ENCODE assay signal across 9 cellular contexts in genomic region chr9:109499631-109500120, GRCh38. TPM values are rescaled to one million over a fixed set of nuclear protein-coding genes. Genes with fewer than 3 reads are reported as not detected.
DNase-seq lines count a peak whose midpoint lies in the region; ATAC-seq and TF ChIP-seq lines count a peak whose summit lies in the region.
"Had no signal": no experiment of that assay in that cellular context is flagged by ENCODE, and none has a peak within 500 bp of the region (broad histone marks: within the 10 kb centered on the region; RNA-seq: fewer than 3 reads in every experiment).

No MANE protein-coding gene starts in this region.

- H3K27me3 Mint-ChIP-seq in activated CD8-positive, alpha-beta memory T cell treated with anti-CD3 and anti-CD28 coated beads, Interleukin-2, amount 10 ng/mL, durations not matched to agents 7 days and 5 days, result peaks cover 67% of the 10 kb centered on the region
- H3K27me3 Mint-ChIP-seq in T-helper 2 cell treated with Interferon-gamma antibody and Interleukin-4, amounts not matched to agents 5 μg/mL and 100 μg/mL, for 36 hours (ENCODE audit: low read depth), result peaks cover 75% of the 10 kb centered on the region

- H3K4me1 Mint-ChIP-seq in activated CD8-positive, alpha-beta memory T cell treated with anti-CD3 and anti-CD28 coated beads, Interleukin-2, amount 10 ng/mL, durations not matched to agents 7 days and 5 days, result peaks cover 7% of the 10 kb centered on the region
- H3K4me1 Mint-ChIP-seq in T-helper 2 cell treated with Interferon-gamma antibody and Interleukin-4, amounts not matched to agents 5 μg/mL and 100 μg/mL, for 36 hours (ENCODE audit: low read depth), result peaks cover 4% of the 10 kb centered on the region

- H3K36me3 ChIP-seq in SK-N-SH (replicated peaks in 1 of 2; ENCODE audit: control insufficient read depth in 1 of 2, insufficient read depth in 2 of 2, low read length in 1 of 2) (no peaks in the 10 kb centered on the region), heart right ventricle (no peaks in the 10 kb centered on the region)

- H3K27me3 ChIP-seq in SK-N-SH (ENCODE audit: insufficient read depth) (no peaks in the 10 kb centered on the region; the same call in 1 of the 2 replicates), heart right ventricle (peaks cover 0 to 78% (median 28%) of the 10 kb centered on the region in 7 donors)

- TF ChIP-seq RAD21 in SK-N-SH (IDR thresholded peaks at IDR 0.05; ENCODE audit: low read length), result no peak

- WGBS in SK-N-SH (ENCODE audit: low lambda C conversion rate), result 0% methylated on average over 2 of the region's 48 CpGs
- 2% methylated on average over 44 to 48 of the region's 48 CpGs for WGBS in heart right ventricle, 2 donors

- peaks cover 5% of the 10 kb centered on the region for H3K36me3 Mint-ChIP-seq in activated CD8-positive, alpha-beta memory T cell treated with anti-CD3 and anti-CD28 coated beads, Interleukin-2, amount 10 ng/mL, durations not matched to agents 7 days and 5 days
- peaks cover 4% of the 10 kb centered on the region for H3K36me3 Mint-ChIP-seq in T-helper 2 cell treated with Interferon-gamma antibody and Interleukin-4, amounts not matched to agents 5 μg/mL and 100 μg/mL, for 36 hours (ENCODE audit: low read depth)

- H3K9ac ChIP-seq in SK-N-SH, result peak overlapping the region; percentile 49; the same call in 1 of the 2 replicates

- no peak for TF ChIP-seq EP300 in SK-N-SH (IDR thresholded peaks at IDR 0.05; ENCODE audit: borderline replicate concordance in 1 of 2, low read depth in 1 of 2, low read length in 1 of 2)

- DNase-seq in GM10266 (ENCODE audit: extremely low spot score), result peak; percentile 39
- DNase-seq in SK-N-SH, result peak; percentile 81
- peak; percentile 58 to 75 for DNase-seq in heart right ventricle
- no peak for DNase-seq in retinal pigment epithelial cell (ENCODE audit: low read depth)
- DNase-seq in midbrain (lab: John Stamatoyannopoulos, UW), result no peak
- no peak for DNase-seq in activated CD8-positive, alpha-beta memory T cell treated with anti-CD3 and anti-CD28 coated beads, Interleukin-2, amount 10 ng/mL, durations not matched to agents 7 days and 5 days
- DNase-seq in T-helper 2 cell treated with Interferon-gamma antibody and Interleukin-4, amounts not matched to agents 5 μg/mL and 100 μg/mL, for 36 hours (ENCODE audit: low spot score), result no peak

- H3K9me3 Mint-ChIP-seq in activated CD8-positive, alpha-beta memory T cell treated with anti-CD3 and anti-CD28 coated beads, Interleukin-2, amount 10 ng/mL, durations not matched to agents 7 days and 5 days (ENCODE audit: low read depth), result peaks cover 2% of the 10 kb centered on the region
- H3K9me3 Mint-ChIP-seq in T-helper 2 cell treated with Interferon-gamma antibody and Interleukin-4, amounts not matched to agents 5 μg/mL and 100 μg/mL, for 36 hours, result no peaks in the 10 kb centered on the region
- H3K9me3 Mint-ChIP-seq: activated naive CD4-positive, alpha-beta T cell treated with anti-CD3 and anti-CD28 coated beads, Interleukin-2, amount 50 U/mL, for 72 hours had no signal

- peaks cover 30% of the 10 kb centered on the region for H3K79me2 ChIP-seq in SK-N-SH (ENCODE audit: insufficient read depth)

- no peak overlapping the region for H3K4me3 Mint-ChIP-seq in activated CD8-positive, alpha-beta memory T cell treated with anti-CD3 and anti-CD28 coated beads, Interleukin-2, amount 10 ng/mL, durations not matched to agents 7 days and 5 days
- H3K4me3 Mint-ChIP-seq in T-helper 2 cell treated with Interferon-gamma antibody and Interleukin-4, amounts not matched to agents 5 μg/mL and 100 μg/mL, for 36 hours, result no peak overlapping the region

- H3K4me3 ChIP-seq in SK-N-SH (ENCODE audit: low read depth in 2 of 2, low read length in 1 of 2) (peak overlapping the region; percentile 54 to 64), heart right ventricle (peak overlapping the region; percentile 10 to 55 (median 44)), retinal pigment epithelial cell (ENCODE audit: low read length) (peak overlapping the region; percentile 43)

- peak overlapping the region; percentile 76 for H3K4me2 ChIP-seq in SK-N-SH

- CTCF ChIA-PET in SK-N-SH (lab: Yijun Ruan, JAX), result interaction anchor here (1.0 to 2.3 kb wide), 4 partner anchors 10 to 88 kb away, joined by 3 to 8 read pairs (median 4); no protein-coding TSS in a partner anchor
- CTCF ChIA-PET in activated CD8-positive, alpha-beta memory T cell treated with anti-CD3 and anti-CD28 coated beads, Interleukin-2, amount 10 ng/mL, durations not matched to agents 7 days and 5 days (lab: Charles Lee), result no interaction called here

- peak overlapping the region; percentile 94 for H2AFZ ChIP-seq in SK-N-SH (ENCODE audit: low read depth)

- ATAC-seq in heart right ventricle (peak; percentile 86 to 97 (median 94)), HG02970 (IDR thresholded peaks at IDR 0.05; ENCODE audit: low FRiP score, unreplicated experiment) (no peak)
- no peak for ATAC-seq in activated CD8-positive, alpha-beta memory T cell treated with anti-CD3 and anti-CD28 coated beads, Interleukin-2, amount 10 ng/mL, durations not matched to agents 7 days and 5 days

- no peaks in the 10 kb centered on the region for H4K20me1 ChIP-seq in SK-N-SH (ENCODE audit: insufficient read depth)

- TF ChIP-seq CTCF in GM10266 (IDR thresholded peaks at IDR 0.05; ENCODE audit: control insufficient read depth, insufficient read depth, low read depth, missing control alignments) (no peak), SK-N-SH (IDR thresholded peaks at IDR 0.05) (no peak), heart right ventricle (IDR thresholded peaks at IDR 0.05) (no peak), retinal pigment epithelial cell (conservative IDR thresholded peaks at IDR 0.05; ENCODE audit: low read depth, low read length) (no peak)

- no peaks in the 10 kb centered on the region for H3K9me2 ChIP-seq in SK-N-SH

- H3K27ac ChIP-seq in SK-N-SH (ENCODE audit: low read depth in 2 of 2, low read length in 1 of 2) (no peak overlapping the region), heart right ventricle (no peak overlapping the region)

- H3K4me1 ChIP-seq in SK-N-SH (ENCODE audit: control insufficient read depth in 1 of 2, insufficient read depth in 2 of 2, low read depth in 1 of 2, low read length in 1 of 2) (peaks cover 0 to 13% of the 10 kb centered on the region in 2 experiments; a peak in 2 of 4 replicates), heart right ventricle (peaks cover 0 to 22% (median 10%) of the 10 kb centered on the region in 9 donors)

- POLR2A ChIA-PET in SK-N-SH (lab: Yijun Ruan, JAX), result no interaction called here

- H3F3A ChIP-seq in SK-N-SH (replicated peaks; ENCODE audit: insufficient read depth), result peaks cover 5% of the 10 kb centered on the region

- H3K9me3 ChIP-seq in SK-N-SH (no peaks in the 10 kb centered on the region), heart right ventricle (no peaks in the 10 kb centered on the region)

- no peak overlapping the region for H3K27ac Mint-ChIP-seq in activated CD8-positive, alpha-beta memory T cell treated with anti-CD3 and anti-CD28 coated beads, Interleukin-2, amount 10 ng/mL, durations not matched to agents 7 days and 5 days
- no peak overlapping the region for H3K27ac Mint-ChIP-seq in T-helper 2 cell treated with Interferon-gamma antibody and Interleukin-4, amounts not matched to agents 5 μg/mL and 100 μg/mL, for 36 hours
- H3K27ac Mint-ChIP-seq: activated naive CD4-positive, alpha-beta T cell treated with anti-CD3 and anti-CD28 coated beads, Interleukin-2, amount 50 U/mL, for 72 hours had no signal

- intact Hi-C loops in heart right ventricle (cut with DNase I), result no loop called here

TF ChIP-seq in SK-N-SH, 30 proteins besides CTCF, POLR2A, EP300 and RAD21 (continues in another document):
- TF ChIP-seq MAX (IDR thresholded peaks at IDR 0.05; ENCODE audit: low read depth) (peak; percentile 55; the same call in 1 of the 2 replicates), PBX3 (IDR thresholded peaks at IDR 0.05) (0 out of 2 replicates have a peak, but pooled peaks have one; percentile 15), RCOR1 (IDR thresholded peaks at IDR 0.05; ENCODE audit: low read length) (no peak), NRF1 (IDR thresholded peaks at IDR 0.05; ENCODE audit: low read depth, low read length) (peak; percentile 61)

RNA-seq across cellular contexts. Expression of gene PTPN3, which starts 1.6 kb away (rescaled TPM):
- polyA plus RNA-seq in SK-N-SH (2012; rRNA removed) (7.5 and 7.8 TPM in 2 replicates), heart right ventricle (10 to 100 TPM in 1 of 2 donors, 1 to 10 TPM in 1; 3.1 to 10.7 TPM)
- polyA plus RNA-seq in SK-N-SH (2012; cell fraction: cytosol; rRNA removed), result 5.5 and 5.6 TPM in 2 replicates
- polyA plus RNA-seq in SK-N-SH (2012; cell fraction: nucleus; rRNA removed), result 16.7 and 19.9 TPM in 2 replicates
- 10 to 100 TPM; 22.7 to 70.7 (median 51.5) TPM for total RNA-seq in heart right ventricle
- total RNA-seq in activated CD8-positive, alpha-beta memory T cell treated with anti-CD3 and anti-CD28 coated beads, Interleukin-2, amount 10 ng/mL, durations not matched to agents 7 days and 5 days, result 1 to 10 TPM in 1 of 2 experiments, under 1 TPM in 1; 0.50 to 4.1 TPM

Comparison
In these comparisons a context has a peak if more than half of its experiments do, and no peak if none do; other contexts are left out.
1. DNase-seq: peak in GM10266 (single experiment), SK-N-SH (single experiment) and heart right ventricle (2 of 2); none in retinal pigment epithelial cell (single experiment), midbrain (single experiment), activated CD8-positive, alpha-beta memory T cell treated with anti-CD3 and anti-CD28 coated beads, Interleukin-2, amount 10 ng/mL, durations not matched to agents 7 days and 5 days (single experiment) and T-helper 2 cell treated with Interferon-gamma antibody and Interleukin-4, amounts not matched to agents 5 μg/mL and 100 μg/mL, for 36 hours (single experiment).
2. ATAC-seq: peak in heart right ventricle (8 of 8); none in activated CD8-positive, alpha-beta memory T cell treated with anti-CD3 and anti-CD28 coated beads, Interleukin-2, amount 10 ng/mL, durations not matched to agents 7 days and 5 days (single experiment) and HG02970 (single experiment).
3. RNA of gene PTPN3, which starts 1.6 kb away (total RNA-seq): 22.7 to 70.7 TPM in heart right ventricle; 0.50 to 4.1 TPM in activated CD8-positive, alpha-beta memory T cell treated with anti-CD3 and anti-CD28 coated beads, Interleukin-2, amount 10 ng/mL, durations not matched to agents 7 days and 5 days; every median in the first group is over 4 times any median in the second.
4. Peak in every context shown above with its lines, with median percentiles within 50 percentile points of each other: H3K4me3 ChIP-seq.